Comparison of ENCODE assay signal across 9 cellular contexts in genomic region chr18:10409041-10409440, GRCh38. TPM values are rescaled to one million over a fixed set of nuclear protein-coding genes. Genes with fewer than 3 reads are reported as not detected.
"Had no signal": no experiment of that assay in that cellular context is flagged by ENCODE, and none has a peak within 500 bp of the region (broad histone marks: within the 10 kb centered on the region; RNA-seq: fewer than 3 reads in every experiment).

No MANE protein-coding gene starts in this region.

- H3K4me1 ChIP-seq: HAP-1 had no signal

- DNase-seq: GM23248, GOT3, H7, HFFc6, IMR-90 had no signal

- ATAC-seq: HCT116, K562 had no signal

- H3K27ac ChIP-seq: GM23248 had no signal

RNA-seq across cellular contexts. Expression of gene APCDD1, which starts 45.4 kb away (rescaled TPM):
- total RNA-seq: GM23248, HT-29 had no signal
- polyA plus RNA-seq: K562 had no signal
